In the genomic region with DNA sequence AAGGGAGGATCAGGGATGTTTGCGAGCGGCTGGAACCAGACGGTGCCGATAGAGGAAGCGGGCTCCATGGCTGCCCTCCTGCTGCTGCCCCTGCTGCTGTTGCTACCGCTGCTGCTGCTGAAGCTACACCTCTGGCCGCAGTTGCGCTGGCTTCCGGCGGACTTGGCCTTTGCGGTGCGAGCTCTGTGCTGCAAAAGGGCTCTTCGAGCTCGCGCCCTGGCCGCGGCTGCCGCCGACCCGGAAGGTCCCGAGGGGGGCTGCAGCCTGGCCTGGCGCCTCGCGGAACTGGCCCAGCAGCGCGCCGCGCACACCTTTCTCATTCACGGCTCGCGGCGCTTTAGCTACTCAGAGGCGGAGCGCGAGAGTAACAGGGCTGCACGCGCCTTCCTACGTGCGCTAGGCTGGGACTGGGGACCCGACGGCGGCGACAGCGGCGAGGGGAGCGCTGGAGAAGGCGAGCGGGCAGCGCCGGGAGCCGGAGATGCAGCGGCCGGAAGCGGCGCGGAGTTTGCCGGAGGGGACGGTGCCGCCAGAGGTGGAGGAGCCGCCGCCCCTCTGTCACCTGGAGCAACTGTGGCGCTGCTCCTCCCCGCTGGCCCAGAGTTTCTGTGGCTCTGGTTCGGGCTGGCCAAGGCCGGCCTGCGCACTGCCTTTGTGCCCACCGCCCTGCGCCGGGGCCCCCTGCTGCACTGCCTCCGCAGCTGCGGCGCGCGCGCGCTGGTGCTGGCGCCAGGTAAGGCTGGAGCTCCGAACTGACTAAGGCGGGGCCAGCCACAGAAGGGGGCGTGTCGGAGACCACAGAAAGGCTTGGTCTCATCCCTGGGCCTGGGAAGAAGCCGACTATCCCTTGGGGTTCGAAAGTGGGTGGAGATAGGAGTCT, we compare ENCODE assay signal across 8 cellular contexts. TPM values are rescaled to one million over a fixed set of nuclear protein-coding genes. Genes with fewer than 3 reads are reported as not detected.
DNase-seq lines count a peak whose midpoint lies in the region; ATAC-seq and TF ChIP-seq lines count a peak whose summit lies in the region.

No MANE protein-coding gene starts in this region.

- no peaks in the 10 kb centered on the region for H3K9me2 ChIP-seq in HCT116 (ENCODE audit: insufficient read depth)

- peak overlapping the region; percentile 68 to 85 for H3K4me3 ChIP-seq in HCT116 (replicated peaks in 1 of 2; ENCODE audit: low read depth in 1 of 2, low read length in 2 of 2)
- H3K4me3 ChIP-seq in WERI-Rb-1 (ENCODE audit: low read depth, low read length): peak overlapping the region; percentile 67

- intact Hi-C loops in HCT116 (cut with micrococcal nuclease): loop anchor here (10.0 kb wide), 1 partner anchor 101 kb away; the partner anchor contains the start of genes ILF2 and NPR1

- no peak overlapping the region for H2AFZ ChIP-seq in HCT116 (ENCODE audit: low read depth, low read length, poor library complexity, severe bottlenecking)

- peaks cover 14 to 26% of the 10 kb centered on the region in 2 experiments for H3K4me1 ChIP-seq in HCT116 (ENCODE audit: control insufficient read depth in 1 of 2, insufficient read depth in 2 of 2, low read length in 2 of 2)

- RAD21 ChIA-PET in HCT116 (lab: Charles Lee; ENCODE audit: low non-redundant PET in 1 of 2, low total read pairs in 2 of 2, uncharacterized antibody in 2 of 2, unreplicated experiment in 2 of 2): interaction anchor here in 1 of 2 experiments (1.3 kb wide), 1 partner anchor 104 kb away, joined by 3 read pairs; no protein-coding TSS in a partner anchor

- POLR2A ChIA-PET in HCT116 (lab: Charles Lee): interaction anchor here (0.5 to 1.3 kb wide), 6 partner anchors 104 to 215 kb away, joined by 3 to 7 read pairs (median 3); partner anchors contain the start of genes CHTOP, CREB3L4 and RPS27

- H3K36me3 ChIP-seq in HCT116 (ENCODE audit: control insufficient read depth in 1 of 2, insufficient read depth in 2 of 2, low read length in 2 of 2) (peaks cover 0 to 21% of the 10 kb centered on the region in 2 experiments; a peak in 2 of 4 replicates), WERI-Rb-1 (peaks cover 33% of the 10 kb centered on the region)

- peak overlapping the region; percentile 87 for H3K4me2 ChIP-seq in HCT116 (ENCODE audit: low read length)

- no peaks in the 10 kb centered on the region for H3K27me3 ChIP-seq in HCT116 (ENCODE audit: insufficient read depth, low read length)
- H3K27me3 ChIP-seq in WERI-Rb-1 (ENCODE audit: insufficient read depth, low read depth, severe bottlenecking): no peaks in the 10 kb centered on the region
- no peaks in the 10 kb centered on the region for H3K27me3 ChIP-seq in layer of hippocampus (ENCODE audit: control insufficient read depth, insufficient read depth, low read length)

- ATAC-seq in HCT116 (peak; percentile 86), HG02938 (IDR thresholded peaks at IDR 0.05; ENCODE audit: unreplicated experiment) (no peak)

- TF ChIP-seq CTCF in HCT116 (IDR thresholded peaks at IDR 0.05 in 2 of 3, conservative IDR thresholded peaks at IDR 0.05 in 1 of 3; ENCODE audit: borderline replicate concordance in 1 of 3, insufficient read depth in 1 of 3, low read depth in 2 of 3, low read length in 2 of 3) (no peak; a peak in 1 of 6 replicates), WERI-Rb-1 (IDR thresholded peaks at IDR 0.05; ENCODE audit: low read depth, low read length) (peak; percentile 27; the same call in 1 of the 2 replicates)

- DNase-seq in DMS53 (lab: John Stamatoyannopoulos, UW) (peak; percentile 86), HCT116 (ENCODE audit: low read depth, low spot score) (peak; percentile 42), NCI-H1930 (lab: John Stamatoyannopoulos, UW) (peak; percentile 64 to 85), WERI-Rb-1 (peak; percentile 98)
- DNase-seq in central memory CD4-positive, alpha-beta T cell: peak; percentile 49
- peak; percentile 68 for DNase-seq in stimulated activated CD4-positive, alpha-beta T cell treated with anti-CD3 and anti-CD28 coated beads, Interleukin-4, amount 100 ng/mL, for 1 hour

- TF ChIP-seq RAD21 in HCT116 (IDR thresholded peaks at IDR 0.05; ENCODE audit: low read depth): no peak

- no peaks in the 10 kb centered on the region for H3K79me2 ChIP-seq in HCT116 (ENCODE audit: insufficient read depth, low read length)

- H3K27ac ChIP-seq in HCT116 (ENCODE audit: low read depth, low read length) (peak overlapping the region; percentile 96), WERI-Rb-1 (peak overlapping the region; percentile 65), layer of hippocampus (ENCODE audit: low read depth, low read length) (peak overlapping the region; percentile 68)

- H4K20me1 ChIP-seq in HCT116 (ENCODE audit: insufficient read depth): no peaks in the 10 kb centered on the region

- peak; percentile 47 for TF ChIP-seq POLR2A in HCT116 (IDR thresholded peaks at IDR 0.05; ENCODE audit: borderline replicate concordance, extremely low read depth, insufficient read depth, insufficient read length)

- no TSS peak for BruUV-seq in HCT116 (replicated peaks; lab: Mats Ljungman, UMichigan)

- H3K9ac ChIP-seq in HCT116 (ENCODE audit: low read length): peak overlapping the region; percentile 79

- H3K9me3 ChIP-seq in HCT116 (ENCODE audit: control insufficient read depth in 1 of 2, insufficient read depth in 1 of 2, low read depth in 1 of 2, low read length in 2 of 2) (no peaks in the 10 kb centered on the region), WERI-Rb-1 (ENCODE audit: severe bottlenecking) (no peaks in the 10 kb centered on the region)

- CTCF ChIA-PET in HCT116 (lab: Charles Lee): interaction anchor here (1.4 to 1.5 kb wide), 2 partner anchors 210 to 211 kb away, joined by 4 to 5 read pairs; partner anchors contain the start of gene RAB13

TF ChIP-seq in HCT116, 20 proteins besides CTCF, POLR2A, EP300 and RAD21 (continues in another document):
- TF ChIP-seq TCF7L2 (IDR thresholded peaks at IDR 0.05; ENCODE audit: borderline replicate concordance, extremely low read depth, insufficient read depth, insufficient read length) (peak; percentile 78), ZFX (IDR thresholded peaks at IDR 0.05) (peak; percentile 63; the same call in 1 of the 2 replicates), JUND (IDR thresholded peaks at IDR 0.05) (no peak), POLR2AphosphoS5 (IDR thresholded peaks at IDR 0.05; ENCODE audit: low read depth, low read length) (peak; percentile 87), EZH2phosphoT487 (IDR thresholded peaks at IDR 0.05; ENCODE audit: borderline replicate concordance) (no peak), FOSL1 (IDR thresholded peaks at IDR 0.05; ENCODE audit: low read depth) (no peak), CEBPB (IDR thresholded peaks at IDR 0.05; ENCODE audit: low read depth) (no peak), MAX (IDR thresholded peaks at IDR 0.05) (peak; percentile 60), YY1 (IDR thresholded peaks at IDR 0.05; ENCODE audit: extremely low read depth, insufficient replicate concordance, low read depth, low read length) (peak; percentile 43), EZH2 (IDR thresholded peaks at IDR 0.05) (no peak), CBX3 (IDR thresholded peaks at IDR 0.05; ENCODE audit: low read depth) (no peak), SRF (IDR thresholded peaks at IDR 0.05; ENCODE audit: low read depth) (no peak), ZNF274 (IDR thresholded peaks at IDR 0.05; ENCODE audit: low read depth, low read length) (no peak), SIN3A (IDR thresholded peaks at IDR 0.05; ENCODE audit: low read depth) (no peak)
- TF ChIP-seq, protein P1, sequence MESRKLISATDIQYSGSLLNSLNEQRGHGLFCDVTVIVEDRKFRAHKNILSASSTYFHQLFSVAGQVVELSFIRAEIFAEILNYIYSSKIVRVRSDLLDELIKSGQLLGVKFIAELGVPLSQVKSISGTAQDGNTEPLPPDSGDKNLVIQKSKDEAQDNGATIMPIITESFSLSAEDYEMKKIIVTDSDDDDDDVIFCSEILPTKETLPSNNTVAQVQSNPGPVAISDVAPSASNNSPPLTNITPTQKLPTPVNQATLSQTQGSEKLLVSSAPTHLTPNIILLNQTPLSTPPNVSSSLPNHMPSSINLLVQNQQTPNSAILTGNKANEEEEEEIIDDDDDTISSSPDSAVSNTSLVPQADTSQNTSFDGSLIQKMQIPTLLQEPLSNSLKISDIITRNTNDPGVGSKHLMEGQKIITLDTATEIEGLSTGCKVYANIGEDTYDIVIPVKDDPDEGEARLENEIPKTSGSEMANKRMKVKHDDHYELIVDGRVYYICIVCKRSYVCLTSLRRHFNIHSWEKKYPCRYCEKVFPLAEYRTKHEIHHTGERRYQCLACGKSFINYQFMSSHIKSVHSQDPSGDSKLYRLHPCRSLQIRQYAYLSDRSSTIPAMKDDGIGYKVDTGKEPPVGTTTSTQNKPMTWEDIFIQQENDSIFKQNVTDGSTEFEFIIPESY (IDR thresholded peaks at IDR 0.05; ENCODE audit: extremely low read depth, insufficient replicate concordance, low read length): no peak
- TF ChIP-seq, protein P2, sequence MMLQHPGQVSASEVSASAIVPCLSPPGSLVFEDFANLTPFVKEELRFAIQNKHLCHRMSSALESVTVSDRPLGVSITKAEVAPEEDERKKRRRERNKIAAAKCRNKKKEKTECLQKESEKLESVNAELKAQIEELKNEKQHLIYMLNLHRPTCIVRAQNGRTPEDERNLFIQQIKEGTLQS (IDR thresholded peaks at IDR 0.05): no peak

RNA-seq across cellular contexts. Expression of gene SLC27A3, which starts 0.5 kb away (rescaled TPM):
- total RNA-seq in HCT116 (2021; ENCODE audit: unreplicated experiment): 14.3 TPM
- 17.8 and 19.9 TPM in 2 replicates for polyA plus RNA-seq in HCT116 (2012)

RNA-seq across cellular contexts. Expression of gene INTS3, which starts 47.8 kb away (rescaled TPM):
- 47.6 TPM for total RNA-seq in HCT116 (2021; ENCODE audit: unreplicated experiment)
- polyA plus RNA-seq in HCT116 (2012): 29.8 and 30.6 TPM in 2 replicates

Comparison
In these comparisons a context has a peak if more than half of its experiments do, and no peak if none do; other contexts are left out.
1. DNase-seq: peak in every context shown above with its lines; median percentile 98 in WERI-Rb-1; 86 in DMS53; 74 in NCI-H1930; 68 in stimulated activated CD4-positive, alpha-beta T cell treated with anti-CD3 and anti-CD28 coated beads, Interleukin-4, amount 100 ng/mL, for 1 hour; 49 in central memory CD4-positive, alpha-beta T cell; 42 in HCT116.